Comparison of ENCODE assay signal across 16 cellular contexts in the genomic region with DNA sequence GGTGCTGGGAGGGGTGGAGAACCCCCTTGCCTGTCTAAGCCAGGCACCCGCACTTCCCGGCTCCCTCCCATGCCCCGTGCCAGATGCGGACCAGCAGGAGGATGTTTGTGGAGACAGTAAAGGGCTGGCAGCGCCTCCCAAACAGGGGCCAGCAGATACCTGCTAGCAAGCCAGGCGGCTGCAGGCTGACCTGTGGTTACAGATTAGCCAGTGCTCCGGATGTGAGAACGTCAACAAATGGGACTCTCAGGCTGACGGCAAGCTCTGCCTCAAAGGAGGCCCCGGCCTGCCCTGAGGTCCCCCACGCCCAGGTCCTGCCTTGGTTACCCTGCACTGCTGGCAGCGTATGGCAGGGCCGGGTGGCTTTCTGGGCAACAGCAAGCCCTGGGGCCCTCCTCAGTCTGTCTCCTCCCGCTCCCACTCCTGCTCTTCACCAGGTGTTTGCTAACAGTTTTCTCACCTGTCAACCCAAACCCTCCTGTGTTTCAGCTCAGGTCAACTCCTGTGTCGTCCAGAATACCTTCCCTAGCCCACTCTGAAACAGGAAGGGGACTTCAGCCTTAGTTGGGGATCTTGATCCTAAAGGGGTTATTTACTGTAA.
DNase-seq lines count a peak whose midpoint lies in the region; ATAC-seq and TF ChIP-seq lines count a peak whose summit lies in the region.
"Had no signal": no experiment of that assay in that cellular context is flagged by ENCODE, and none has a peak within 500 bp of the region (broad histone marks: within the 10 kb centered on the region; RNA-seq: fewer than 3 reads in every experiment).

No MANE protein-coding gene starts in this region.

- DNase-seq in GM12865 (ENCODE audit: low read depth) (peak; percentile 66), RPMI8226 (peak; percentile 42), head of caudate nucleus (no peak), SKM-1 (lab: John Stamatoyannopoulos, UW; ENCODE audit: unreplicated experiment) (no peak)
- DNase-seq: activated gamma-delta T cell; effector memory CD8-positive, alpha-beta T cell; glutamatergic neuron; mammary epithelial cell; NCI-H1105 treated with DMSO at 0.1 percent for 48 hours; stimulated activated CD4-positive, alpha-beta T cell treated with anti-CD3 and anti-CD28 coated beads, Interleukin-4, amount 100 ng/mL, for 4 hours; stimulated activated naive CD8-positive, alpha-beta T cell treated with anti-CD3 and anti-CD28 coated beads, Interleukin-15, amount 100 ng/mL, for 72 hours had no signal

- H3K4me1 ChIP-seq in mucosa of rectum (ENCODE audit: control insufficient read depth in 2 of 2, insufficient read depth in 2 of 2, low read length in 2 of 2): peaks cover 12 to 19% of the 10 kb centered on the region in 2 donors

- peak overlapping the region; percentile 50 to 70 for H3K27ac ChIP-seq in mucosa of rectum (ENCODE audit: low read depth in 2 of 2, low read length in 2 of 2)
- H3K27ac ChIP-seq: C4-2B had no signal

- no peaks in the 10 kb centered on the region for H3K36me3 ChIP-seq in mucosa of rectum (ENCODE audit: control insufficient read depth in 2 of 2, insufficient read depth in 2 of 2, low read length in 2 of 2)

- intact Hi-C loops in head of caudate nucleus (cut with DNase I): no loop called here

- H3K27me3 ChIP-seq in mucosa of rectum (ENCODE audit: control insufficient read depth in 2 of 2, insufficient read depth in 2 of 2, low read length in 2 of 2): no peaks in the 10 kb centered on the region

- no peaks in the 10 kb centered on the region for H3K9me3 ChIP-seq in mucosa of rectum (ENCODE audit: control insufficient read depth in 2 of 2, low read length in 2 of 2)

- ATAC-seq in GM21737 (IDR thresholded peaks at IDR 0.05; ENCODE audit: unreplicated experiment) (peak; percentile 66), HG03469 (IDR thresholded peaks at IDR 0.05; ENCODE audit: unreplicated experiment) (no peak), GM18909 (IDR thresholded peaks at IDR 0.05; ENCODE audit: poor library complexity, unreplicated experiment) (no peak)
- ATAC-seq: effector memory CD8-positive, alpha-beta T cell; stimulated activated naive CD8-positive, alpha-beta T cell treated with anti-CD3 and anti-CD28 coated beads, Interleukin-15, amount 100 ng/mL, for 72 hours had no signal

- peak overlapping the region in 1 of 2 donors; percentile 8 for H3K9ac ChIP-seq in mucosa of rectum (ENCODE audit: low read depth in 1 of 2, low read length in 2 of 2)

- TF ChIP-seq CTCF in GM12865 (IDR thresholded peaks at IDR 0.05; ENCODE audit: insufficient read depth, low read depth, low read length, missing control alignments): no peak

- H3K4me3 ChIP-seq in GM12865 (ENCODE audit: low read depth, low read length) (no peak overlapping the region), mucosa of rectum (ENCODE audit: low read length in 2 of 2) (no peak overlapping the region)

Comparison
In these comparisons a context has a peak if more than half of its experiments do, and no peak if none do; other contexts are left out.
1. DNase-seq: peak in GM12865 (single experiment) and RPMI8226 (single experiment); none in head of caudate nucleus (0 of 42) and SKM-1 (single experiment).